In the genomic region with DNA sequence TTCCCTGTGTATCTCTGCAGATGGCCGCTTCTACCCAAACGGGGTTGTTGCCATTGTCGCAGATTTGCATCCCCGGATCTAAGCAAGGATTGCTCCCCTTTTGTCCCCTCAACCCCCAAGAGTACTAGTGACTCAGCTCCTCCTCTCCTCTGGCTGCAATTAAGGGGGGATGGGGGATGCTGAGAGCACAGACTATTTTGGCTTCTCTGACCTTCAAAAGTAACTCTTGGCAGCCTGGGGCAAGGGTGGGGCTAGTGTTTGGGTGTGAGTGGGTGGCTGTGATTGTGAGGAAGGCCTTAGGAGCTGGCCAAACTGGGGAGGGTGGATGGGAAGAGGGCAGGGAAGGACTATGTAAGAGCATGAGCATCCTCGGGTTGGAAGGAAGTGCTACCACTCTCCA, we compare ENCODE assay signal across 11 cellular contexts. TPM values are rescaled to one million over a fixed set of nuclear protein-coding genes. Genes with fewer than 3 reads are reported as not detected.
DNase-seq lines count a peak whose midpoint lies in the region; ATAC-seq and TF ChIP-seq lines count a peak whose summit lies in the region.
"Had no signal": no experiment of that assay in that cellular context is flagged by ENCODE, and none has a peak within 500 bp of the region (broad histone marks: within the 10 kb centered on the region; RNA-seq: fewer than 3 reads in every experiment).

No MANE protein-coding gene starts in this region.

- H3K27ac ChIP-seq in esophagus muscularis mucosa (replicated peaks in 1 of 4) = peak overlapping the region; percentile 79 to 87 (median 84)
- H3K27ac ChIP-seq: parathyroid adenoma had no signal

- ATAC-seq in Right ventricle myocardium inferior = peak; percentile 58
- ATAC-seq in HG03520 (IDR thresholded peaks at IDR 0.05; ENCODE audit: unreplicated experiment) = no peak

- no peaks in the 10 kb centered on the region for H3K9me3 ChIP-seq in esophagus muscularis mucosa

- H3K9me3 Mint-ChIP-seq in nephron progenitor cell = no peaks in the 10 kb centered on the region

- peaks cover 7 to 12% (median 9%) of the 10 kb centered on the region in 4 donors for H3K36me3 ChIP-seq in esophagus muscularis mucosa

- intact Hi-C loops in Right ventricle myocardium inferior (cut with DNase I) (no loop called here), cardiac septum (cut with DNase I) (no loop called here), esophagus muscularis mucosa (cut with DNase I) (no loop called here)

- H3K27me3 ChIP-seq in esophagus muscularis mucosa = no peaks in the 10 kb centered on the region

- peak overlapping the region in 3 of 4 donors; percentile 57 to 69 (median 67) for H3K4me3 ChIP-seq in esophagus muscularis mucosa

- no peaks in the 10 kb centered on the region for H3K36me3 Mint-ChIP-seq in nephron progenitor cell (ENCODE audit: low read depth)
- H3K36me3 Mint-ChIP-seq: CD14-positive monocyte had no signal

- DNase-seq in Right ventricle myocardium inferior (ENCODE audit: missing footprints) = no peak
- no peak for DNase-seq in cardiac septum (ENCODE audit: low spot score)
- no peak for DNase-seq in esophagus muscularis mucosa (ENCODE audit: extremely low spot score)
- no peak for DNase-seq in nephron progenitor cell
- no peak for DNase-seq in 8988T
- DNase-seq in NOMO-1 (lab: John Stamatoyannopoulos, UW; ENCODE audit: unreplicated experiment in 2 of 2) = no peak
- DNase-seq in mucosa of gallbladder (ENCODE audit: low spot score) = no peak
- DNase-seq: stimulated activated CD8-positive, alpha-beta memory T cell treated with anti-CD3 and anti-CD28 coated beads, Interleukin-4, amount 100 ng/mL, for 48 hours had no signal

- WGBS in esophagus muscularis mucosa = 27% methylated on average over 5 of the region's 5 CpGs

- peak overlapping the region; percentile 84 for H3K4me3 Mint-ChIP-seq in nephron progenitor cell
- H3K4me3 Mint-ChIP-seq: CD14-positive monocyte had no signal

- H3K4me1 Mint-ChIP-seq in nephron progenitor cell = peaks cover 75% of the 10 kb centered on the region

- TF ChIP-seq CTCF in esophagus muscularis mucosa (IDR thresholded peaks at IDR 0.05) (no peak), nephron progenitor cell (IDR thresholded peaks at IDR 0.05) (no peak)

- TF ChIP-seq EP300 in esophagus muscularis mucosa (IDR thresholded peaks at IDR 0.05) = no peak

- no peak for TF ChIP-seq POLR2A in esophagus muscularis mucosa (IDR thresholded peaks at IDR 0.05; ENCODE audit: low read depth)

- H3K27ac Mint-ChIP-seq in nephron progenitor cell = no peak overlapping the region

- H3K27me3 Mint-ChIP-seq in nephron progenitor cell (ENCODE audit: low read depth, poor library complexity) = peaks cover 28% of the 10 kb centered on the region

- H3K4me1 ChIP-seq in esophagus muscularis mucosa = peaks cover 39 to 55% (median 53%) of the 10 kb centered on the region in 4 donors

RNA-seq across cellular contexts. Expression of gene MAP1A, which starts 1.2 kb away (rescaled TPM):
- total RNA-seq in Right ventricle myocardium inferior = 21.4 TPM
- 182 TPM for total RNA-seq in cardiac septum
- total RNA-seq in esophagus muscularis mucosa = 10 to 100 TPM; 30.0 to 59.5 (median 37.4) TPM
- 22.5 TPM for total RNA-seq in mucosa of gallbladder

RNA-seq across cellular contexts. Expression of gene TP53BP1, which starts 23.2 kb away (rescaled TPM):
- total RNA-seq in Right ventricle myocardium inferior (24.3 TPM), cardiac septum (33.1 TPM), esophagus muscularis mucosa (10 to 100 TPM; 24.7 to 29.9 (median 27.0) TPM), mucosa of gallbladder (61.6 TPM)
